8 cellular contexts compared by ENCODE assay signal in the genomic region with DNA sequence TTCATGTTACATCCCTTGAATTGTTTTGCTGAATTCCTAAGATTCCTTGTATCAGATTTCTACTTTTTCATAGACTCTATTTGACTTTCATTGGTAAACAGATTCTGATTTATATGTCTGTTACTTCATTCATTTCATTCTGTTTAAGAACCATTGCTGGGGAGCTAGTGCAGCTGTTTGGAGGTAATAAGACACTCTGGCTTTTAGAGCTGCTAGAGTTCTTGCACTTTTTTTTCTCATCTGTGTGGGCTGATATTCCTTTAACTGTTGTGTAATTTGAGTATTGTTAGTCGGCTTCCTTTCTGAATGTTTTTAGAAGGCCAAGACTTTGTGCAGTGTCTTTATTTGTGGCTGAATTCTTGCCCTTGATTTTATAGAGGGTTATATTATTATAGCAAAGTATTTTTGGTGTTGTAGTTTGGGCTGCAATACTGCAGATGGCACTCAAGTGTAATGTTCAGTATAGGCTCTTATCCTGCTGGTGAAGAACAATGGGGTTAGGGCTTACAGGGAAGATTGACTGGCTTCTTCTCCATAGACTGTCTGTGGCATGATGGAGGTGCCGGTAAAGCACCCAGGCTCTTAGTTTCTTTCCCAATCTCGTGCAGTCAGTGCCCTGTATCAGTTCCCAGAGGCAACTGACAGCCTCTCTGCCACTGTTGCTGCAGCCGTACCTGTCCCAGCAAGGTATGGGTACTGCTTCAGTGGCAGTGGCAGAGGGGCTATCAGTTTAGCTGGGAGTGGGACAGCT.
DNase-seq lines count a peak whose midpoint lies in the region; ATAC-seq, FAIRE-seq and TF ChIP-seq lines count a peak whose summit lies in the region.

No MANE protein-coding gene starts in this region.

- H3K36me3 ChIP-seq in HCT116 (ENCODE audit: control insufficient read depth in 1 of 2, insufficient read depth in 2 of 2, low read length in 2 of 2) (no peaks in the 10 kb centered on the region), astrocyte (ENCODE audit: insufficient read depth, low read length) (no peaks in the 10 kb centered on the region)

- CTCF ChIA-PET in HCT116 (lab: Charles Lee), result interaction anchor here (1.4 to 2.0 kb wide), 3 partner anchors 133 to 350 kb away, joined by 3 to 28 read pairs (median 6); no protein-coding TSS in a partner anchor

- no TSS peak for BruUV-seq in HCT116 (replicated peaks; lab: Mats Ljungman, UMichigan)

- no peaks in the 10 kb centered on the region for H3K9me2 ChIP-seq in HCT116 (ENCODE audit: insufficient read depth)

- H3K9ac ChIP-seq in HCT116 (ENCODE audit: low read length) (no peak overlapping the region), astrocyte (ENCODE audit: low read length) (no peak overlapping the region)

- ATAC-seq in HCT116, result peak; percentile 94

- H3K4me1 ChIP-seq in HCT116 (ENCODE audit: control insufficient read depth in 1 of 2, insufficient read depth in 2 of 2, low read length in 2 of 2), result no peaks in the 10 kb centered on the region
- no peaks in the 10 kb centered on the region for H3K4me1 ChIP-seq in astrocyte (ENCODE audit: insufficient read depth, low read length)

- H3K79me2 ChIP-seq in HCT116 (ENCODE audit: insufficient read depth, low read length), result no peaks in the 10 kb centered on the region
- H3K79me2 ChIP-seq in astrocyte (ENCODE audit: insufficient read depth, low read length), result no peaks in the 10 kb centered on the region

- RAD21 ChIA-PET in HCT116 (lab: Charles Lee; ENCODE audit: low non-redundant PET in 1 of 2, low total read pairs in 2 of 2, uncharacterized antibody in 2 of 2, unreplicated experiment in 2 of 2), result interaction anchor here in 1 of 2 experiments (0.8 kb wide), 1 partner anchor 136 kb away, joined by 3 read pairs; no protein-coding TSS in a partner anchor

- DNase-seq in GM13976 (ENCODE audit: low spot score) (peak; percentile 32), HCT116 (ENCODE audit: low read depth, low spot score) (peak; percentile 21), M059J (ENCODE audit: low read depth) (peak; percentile 31), astrocyte (ENCODE audit: low read depth) (peak; percentile 20), nephron progenitor cell (no peak), T-helper 9 cell (no peak), posterior vena cava (ENCODE audit: low spot score) (no peak), UCSD-AML1 (lab: John Stamatoyannopoulos, UW; ENCODE audit: unreplicated experiment) (no peak)

- TF ChIP-seq POLR2A in HCT116 (IDR thresholded peaks at IDR 0.05; ENCODE audit: borderline replicate concordance, extremely low read depth, insufficient read depth, insufficient read length), result no peak

- TF ChIP-seq CTCF in GM13976 (IDR thresholded peaks at IDR 0.05; ENCODE audit: borderline replicate concordance, control extremely low read depth, extremely low read depth, insufficient read depth, missing control alignments) (peak; percentile 55), HCT116 (IDR thresholded peaks at IDR 0.05 in 2 of 3, conservative IDR thresholded peaks at IDR 0.05 in 1 of 3; ENCODE audit: borderline replicate concordance in 1 of 3, insufficient read depth in 1 of 3, low read depth in 2 of 3, low read length in 2 of 3) (peak; percentile 39 to 64 (median 59); a peak in 5 of 6 replicates), astrocyte (IDR thresholded peaks at IDR 0.05; ENCODE audit: insufficient read depth, low read depth, low read length) (peak; percentile 61), nephron progenitor cell (IDR thresholded peaks at IDR 0.05) (peak; percentile 19)

- peak; percentile 75 for TF ChIP-seq RAD21 in HCT116 (IDR thresholded peaks at IDR 0.05; ENCODE audit: low read depth)

- H3K36me3 Mint-ChIP-seq in astrocyte (ENCODE audit: low read depth, unreplicated experiment) (no peaks in the 10 kb centered on the region), nephron progenitor cell (ENCODE audit: low read depth) (peaks cover 5% of the 10 kb centered on the region)

- H3K4me3 Mint-ChIP-seq in astrocyte (ENCODE audit: unreplicated experiment) (no peak overlapping the region), nephron progenitor cell (no peak overlapping the region)

- in situ Hi-C loops in GM13976 (cut with MboI; ENCODE audit: low sequenced_read_pairs, unreplicated experiment), result no loop called here

- H3K4me2 ChIP-seq in HCT116 (ENCODE audit: low read length), result no peak overlapping the region
- no peak overlapping the region for H3K4me2 ChIP-seq in astrocyte (ENCODE audit: low read length)

- H3K9me3 Mint-ChIP-seq in astrocyte (ENCODE audit: unreplicated experiment) (no peaks in the 10 kb centered on the region), nephron progenitor cell (peaks cover 39% of the 10 kb centered on the region)

- no peak overlapping the region for H2AFZ ChIP-seq in HCT116 (ENCODE audit: low read depth, low read length, poor library complexity, severe bottlenecking)
- peak overlapping the region; percentile 38 for H2AFZ ChIP-seq in astrocyte (ENCODE audit: low read depth, low read length)

- peaks cover 5% of the 10 kb centered on the region; the same call in 1 of the 2 replicates for H3K27me3 ChIP-seq in HCT116 (ENCODE audit: insufficient read depth, low read length)
- H3K27me3 ChIP-seq in astrocyte (ENCODE audit: insufficient read depth, low read length), result no peaks in the 10 kb centered on the region

- H3K4me3 ChIP-seq in HCT116 (replicated peaks in 1 of 2; ENCODE audit: low read depth in 1 of 2, low read length in 2 of 2) (no peak overlapping the region), astrocyte (ENCODE audit: insufficient read depth, low read depth, low read length) (no peak overlapping the region)

- no peaks in the 10 kb centered on the region for H3K27me3 Mint-ChIP-seq in astrocyte (ENCODE audit: low read depth, unreplicated experiment)
- H3K27me3 Mint-ChIP-seq in nephron progenitor cell (ENCODE audit: low read depth, poor library complexity), result peaks cover 5% of the 10 kb centered on the region

- FAIRE-seq in astrocyte (lab: Jason Lieb, UNC), result peak; percentile 62

- intact Hi-C loops in HCT116 (cut with micrococcal nuclease), result loop anchor here (1.0 to 10.0 kb wide), 3 partner anchors 135 to 1067 kb away; no protein-coding TSS in a partner anchor
- intact Hi-C loops in posterior vena cava (cut with DNase I), result no loop called here

- H4K20me1 ChIP-seq in HCT116 (ENCODE audit: insufficient read depth), result no peaks in the 10 kb centered on the region
- H4K20me1 ChIP-seq in astrocyte (ENCODE audit: insufficient read depth, low read length), result no peaks in the 10 kb centered on the region

- H3K27ac Mint-ChIP-seq in astrocyte (ENCODE audit: unreplicated experiment) (no peak overlapping the region), nephron progenitor cell (no peak overlapping the region)

- POLR2A ChIA-PET in HCT116 (lab: Charles Lee), result no interaction called here

- H3K4me1 Mint-ChIP-seq in astrocyte (ENCODE audit: low read depth, unreplicated experiment) (peaks cover 7% of the 10 kb centered on the region), nephron progenitor cell (no peaks in the 10 kb centered on the region)

- H3K27ac ChIP-seq in HCT116 (ENCODE audit: low read depth, low read length), result no peak overlapping the region
- no peak overlapping the region for H3K27ac ChIP-seq in astrocyte (ENCODE audit: low read depth, low read length)

- no peaks in the 10 kb centered on the region for H3K9me3 ChIP-seq in HCT116 (ENCODE audit: control insufficient read depth in 1 of 2, insufficient read depth in 1 of 2, low read depth in 1 of 2, low read length in 2 of 2)
- H3K9me3 ChIP-seq in astrocyte (ENCODE audit: insufficient read depth, low read depth, low read length), result no peaks in the 10 kb centered on the region

TF ChIP-seq in HCT116, 20 proteins besides CTCF, POLR2A, EP300 and RAD21:
- TF ChIP-seq ZFX (IDR thresholded peaks at IDR 0.05), result no peak
- TF ChIP-seq JUND (IDR thresholded peaks at IDR 0.05), result no peak
- TF ChIP-seq ELF1 (IDR thresholded peaks at IDR 0.05; ENCODE audit: borderline replicate concordance, low read depth), result no peak
- no peak for TF ChIP-seq ZNF274 (IDR thresholded peaks at IDR 0.05; ENCODE audit: low read depth, low read length)
- TF ChIP-seq SIN3A (IDR thresholded peaks at IDR 0.05; ENCODE audit: low read depth), result no peak
- TF ChIP-seq, protein P1, sequence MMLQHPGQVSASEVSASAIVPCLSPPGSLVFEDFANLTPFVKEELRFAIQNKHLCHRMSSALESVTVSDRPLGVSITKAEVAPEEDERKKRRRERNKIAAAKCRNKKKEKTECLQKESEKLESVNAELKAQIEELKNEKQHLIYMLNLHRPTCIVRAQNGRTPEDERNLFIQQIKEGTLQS (IDR thresholded peaks at IDR 0.05), result no peak
- TF ChIP-seq CBX3 (IDR thresholded peaks at IDR 0.05; ENCODE audit: low read depth), result no peak
- no peak for TF ChIP-seq YY1 (IDR thresholded peaks at IDR 0.05; ENCODE audit: extremely low read depth, insufficient replicate concordance, low read depth, low read length)

Comparison
In these comparisons a context has a peak if more than half of its experiments do, and no peak if none do; other contexts are left out.
1. DNase-seq: peak in GM13976 (single experiment), HCT116 (single experiment), M059J (single experiment) and astrocyte (single experiment); none in nephron progenitor cell (single experiment), T-helper 9 cell (single experiment), posterior vena cava (single experiment) and UCSD-AML1 (single experiment).
2. Peak in every context shown above with its lines, with median percentiles within 50 percentile points of each other: CTCF ChIP-seq.